In genomic region chr6:44202332-44202971, GRCh38 we compare ENCODE assay signal across 1 cellular context.
TF ChIP-seq lines count a peak whose summit lies in the region.

No MANE protein-coding gene starts in this region.

TF ChIP-seq in K562, 482 proteins besides CTCF, POLR2A, EP300 and RAD21:
- TF ChIP-seq ATF3 (IDR thresholded peaks at IDR 0.05) (no peak), ATF3 (CRISPR knock-in tag; conservative IDR thresholded peaks at IDR 0.05) (no peak), ZNF699 (CRISPR knock-in tag; IDR thresholded peaks at IDR 0.05; ENCODE audit: insufficient replicate concordance) (no peak), MGA (IDR thresholded peaks at IDR 0.05) (no peak)
